ENCODE assay signal across 8 cellular contexts in the genomic region with DNA sequence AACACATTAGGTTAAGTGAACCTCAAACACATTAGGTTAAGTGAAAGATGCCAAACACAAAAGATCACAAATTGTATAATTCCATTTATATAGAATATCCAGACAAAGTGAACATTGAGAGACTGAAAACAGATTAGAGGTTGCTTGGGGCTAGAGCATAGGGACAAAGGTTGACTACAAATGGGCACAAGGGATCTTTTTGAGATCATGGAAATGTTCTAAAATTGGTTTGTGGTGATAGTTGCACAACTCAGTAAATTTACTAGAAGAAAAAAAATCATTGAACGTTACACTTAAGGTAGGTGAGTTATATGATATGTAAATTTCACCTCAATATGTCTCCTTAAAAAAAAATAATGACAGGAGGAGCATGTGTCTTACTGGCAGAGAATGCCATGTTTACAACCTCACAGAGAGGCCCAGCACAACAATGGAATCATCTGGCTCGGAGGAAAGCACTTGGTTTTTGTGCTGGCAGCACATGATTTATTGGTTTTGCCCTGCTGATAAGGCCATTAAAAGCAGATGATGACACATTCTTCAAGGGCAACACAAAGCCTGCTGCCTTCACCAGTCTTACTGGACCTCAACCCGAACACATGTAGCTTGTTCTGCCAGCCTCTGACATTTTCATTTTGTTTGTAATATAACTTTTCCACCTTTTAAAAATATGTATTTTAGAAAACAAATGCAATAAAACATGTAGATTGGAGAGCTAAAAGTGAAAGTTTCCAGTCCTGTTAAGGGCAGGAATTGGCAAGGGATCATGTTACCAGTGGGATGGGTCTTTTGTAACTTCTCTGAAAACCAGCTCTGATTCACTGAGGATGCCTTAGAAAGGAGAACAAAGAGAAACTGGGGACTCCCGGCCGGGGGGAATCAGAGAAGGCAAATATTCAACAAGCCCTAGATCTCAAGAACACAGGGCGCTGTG. TPM values are rescaled to one million over a fixed set of nuclear protein-coding genes. Genes with fewer than 3 reads are reported as not detected.
DNase-seq lines count a peak whose midpoint lies in the region; ATAC-seq and TF ChIP-seq lines count a peak whose summit lies in the region.

No MANE protein-coding gene starts in this region.

- H3K18ac ChIP-seq in H9 (ENCODE audit: insufficient read length, low read depth, low read length): peak overlapping the region; percentile 43

- no peaks in the 10 kb centered on the region for H4K20me1 ChIP-seq in H9 (ENCODE audit: control insufficient read depth, insufficient read depth, insufficient read length)
- no peaks in the 10 kb centered on the region for H4K20me1 ChIP-seq in osteoblast (ENCODE audit: insufficient read depth, low read length)

- H2BK15ac ChIP-seq in H9 (ENCODE audit: low read depth, low read length): no peak overlapping the region

- H3K9ac ChIP-seq in H9 (ENCODE audit: extremely low read depth, insufficient read length, low read length): no peak overlapping the region

- no peak overlapping the region for H2BK20ac ChIP-seq in H9 (ENCODE audit: low read depth, low read length, poor library complexity, severe bottlenecking)

- no peak for TF ChIP-seq CTCF in H9 (conservative IDR thresholded peaks at IDR 0.05)
- TF ChIP-seq CTCF in osteoblast (IDR thresholded peaks at IDR 0.05; ENCODE audit: extremely low read depth, low read depth, low read length): no peak

- no peaks in the 10 kb centered on the region for H3K23me2 ChIP-seq in H9 (ENCODE audit: insufficient read length, low read depth, low read length, poor library complexity, severe bottlenecking)

- WGBS in H9 (ENCODE audit: extremely low coverage, insufficient read length, low lambda C conversion rate): no CpG with 5 or more reads among the region's 6 CpGs

- H2AK5ac ChIP-seq in H9 (ENCODE audit: insufficient read length, low read length): no peak overlapping the region

- peak overlapping the region; percentile 81; the same call in 1 of the 2 replicates for H3K14ac ChIP-seq in H9 (ENCODE audit: insufficient read depth, low read length)

- H3K23ac ChIP-seq in H9 (ENCODE audit: insufficient read length, low read depth, low read length): no peak overlapping the region

- no peaks in the 10 kb centered on the region for H3K36me3 ChIP-seq in osteoblast (ENCODE audit: insufficient read depth, low read length)

- no peaks in the 10 kb centered on the region for H3K27me3 ChIP-seq in H9 (ENCODE audit: insufficient read depth, low read length)
- H3K27me3 ChIP-seq in osteoblast (ENCODE audit: insufficient read depth, low read length): peaks cover 4% of the 10 kb centered on the region

- no peak overlapping the region for H4K91ac ChIP-seq in H9 (ENCODE audit: insufficient read length, low read depth, low read length)

- H3K9me3 Mint-ChIP-seq in H9: no peaks in the 10 kb centered on the region; a peak in 2 of 5 replicates

- H3K27ac ChIP-seq in H9 (ENCODE audit: insufficient read length, low read depth, low read length): peak overlapping the region; percentile 37
- H3K27ac ChIP-seq in epithelial cell of prostate: no peak overlapping the region
- no peak overlapping the region for H3K27ac ChIP-seq in osteoblast (ENCODE audit: low read depth, low read length)

- H3K9me3 ChIP-seq in H9 (ENCODE audit: control insufficient read depth, low read depth, low read length) (no peaks in the 10 kb centered on the region), osteoblast (ENCODE audit: low read depth, low read length) (no peaks in the 10 kb centered on the region)

- no peaks in the 10 kb centered on the region; a peak in 1 of 7 replicates for H3K36me3 Mint-ChIP-seq in H9 (ENCODE audit: insufficient read depth in 1 of 3, low read depth in 3 of 3)

- H2AFZ ChIP-seq in H9 (ENCODE audit: low read length) (peak overlapping the region; percentile 40), osteoblast (ENCODE audit: low read length) (peak overlapping the region; percentile 48)

- DNase-seq in H9: peak; percentile 74
- peak; percentile 54 for DNase-seq in NCI-H510A treated with DMSO at 0.1 percent for 48 hours (lab: John Stamatoyannopoulos, UW)
- DNase-seq in epithelial cell of prostate (ENCODE audit: low read depth, low spot score): peak; percentile 29
- peak; percentile 52 for DNase-seq in osteoblast (ENCODE audit: insufficient read length, low spot score, missing footprints)
- no peak for DNase-seq in DMS79 treated with DMSO at 0.1 percent for 48 hours (lab: John Stamatoyannopoulos, UW)
- DNase-seq in SIG-M5 treated with dmso at 0.1 percent for 504 hours (lab: John Stamatoyannopoulos, UW; ENCODE audit: unreplicated experiment): no peak
- DNase-seq in GM19238 (ENCODE audit: insufficient read length, low spot score): no peak

- H2BK120ac ChIP-seq in H9 (ENCODE audit: low read depth, low read length, poor library complexity, severe bottlenecking): no peak overlapping the region

- H3K79me2 ChIP-seq in H9 (ENCODE audit: insufficient read depth, low read length): no peaks in the 10 kb centered on the region
- H3K79me2 ChIP-seq in osteoblast (ENCODE audit: insufficient read depth, low read length): no peaks in the 10 kb centered on the region

- ATAC-seq in HG02610 (IDR thresholded peaks at IDR 0.05; ENCODE audit: unreplicated experiment): no peak

- no peak overlapping the region for H2BK12ac ChIP-seq in H9 (ENCODE audit: insufficient read length, low read depth, low read length)

- peak overlapping the region; percentile 0 for H3T11ph ChIP-seq in H9 (ENCODE audit: low read length)

- no peak overlapping the region for H2BK5ac ChIP-seq in H9 (ENCODE audit: insufficient read length, low read length)

- H3K4me1 ChIP-seq in H9 (ENCODE audit: insufficient read depth, low read length) (peaks cover 8% of the 10 kb centered on the region; the same call in 1 of the 2 replicates), osteoblast (ENCODE audit: insufficient read depth, low read length) (peaks cover 7% of the 10 kb centered on the region)

- no peaks in the 10 kb centered on the region for H3K79me1 ChIP-seq in H9 (ENCODE audit: insufficient read depth, low read depth, low read length, poor library complexity, severe bottlenecking)

- H3K4me2 ChIP-seq in H9 (ENCODE audit: insufficient read depth, insufficient read length, low read length) (peak overlapping the region; percentile 22), osteoblast (ENCODE audit: insufficient read depth, low read length) (peak overlapping the region; percentile 72)

- H4K5ac ChIP-seq in H9 (ENCODE audit: insufficient read length, low read depth, low read length): no peak overlapping the region

- no peak overlapping the region for H3K56ac ChIP-seq in H9 (ENCODE audit: insufficient read length, low read depth, low read length)

- peak overlapping the region; percentile 21 to 86 (median 84); a peak in 6 of 7 replicates for H3K27ac Mint-ChIP-seq in H9

- no peak overlapping the region for H3K4ac ChIP-seq in H9 (ENCODE audit: low read depth, low read length)

- H3K4me3 ChIP-seq in osteoblast (ENCODE audit: insufficient read depth, low read length): peak overlapping the region; percentile 53

- peak overlapping the region; percentile 37 to 42; a peak in 3 of 5 replicates for H3K4me3 Mint-ChIP-seq in H9

- no peak overlapping the region for H4K8ac ChIP-seq in H9 (replicated peaks; ENCODE audit: insufficient read length, low read depth, low read length)

- no peaks in the 10 kb centered on the region for H3K27me3 Mint-ChIP-seq in H9 (ENCODE audit: low read depth)

- peaks cover 44 to 45% of the 10 kb centered on the region in 2 experiments for H3K4me1 Mint-ChIP-seq in H9

RNA-seq across cellular contexts. Expression of a gene that starts 11.9 kb away (rescaled TPM):
- total RNA-seq in H9 (2021) (not detected in 2 replicates), osteoblast (not detected in 2 replicates)

RNA-seq across cellular contexts. Expression of a gene that starts 42.1 kb away (rescaled TPM):
- not detected in 2 replicates for total RNA-seq in H9 (2021)
- not detected in 2 replicates for total RNA-seq in osteoblast

Comparison
In these comparisons a context has a peak if more than half of its experiments do, and no peak if none do; other contexts are left out.
1. DNase-seq: peak in H9 (single experiment), NCI-H510A treated with DMSO at 0.1 percent for 48 hours (single experiment), epithelial cell of prostate (single experiment) and osteoblast (single experiment); none in DMS79 treated with DMSO at 0.1 percent for 48 hours (single experiment), SIG-M5 treated with dmso at 0.1 percent for 504 hours (single experiment) and GM19238 (single experiment).